Comparison of ENCODE assay signal across 1 cellular context in the genomic region with DNA sequence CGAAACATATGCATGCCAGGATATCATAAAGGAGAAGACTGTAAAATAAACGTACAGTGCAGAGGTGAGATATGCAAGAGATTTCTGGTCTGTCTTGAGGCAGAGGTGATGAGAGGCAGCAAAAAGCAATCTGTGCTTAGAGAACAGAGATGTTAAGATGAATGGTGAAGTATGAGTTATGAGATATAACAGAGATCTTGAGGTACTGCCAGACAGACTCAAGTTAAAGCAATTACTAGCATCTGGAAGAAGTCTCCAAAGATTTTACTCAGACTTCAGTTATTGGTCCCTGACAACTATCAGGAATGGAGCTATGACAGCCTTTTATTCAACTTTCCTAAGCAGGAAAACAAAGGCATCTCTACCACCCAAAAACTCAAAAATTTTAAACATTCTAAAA.
TF ChIP-seq lines count a peak whose summit lies in the region.

No MANE protein-coding gene starts in this region.

TF ChIP-seq in SK-N-SH, 30 proteins besides CTCF, POLR2A, EP300 and RAD21 (continued from another document):
- TF ChIP-seq TEAD4 (IDR thresholded peaks at IDR 0.05; ENCODE audit: borderline replicate concordance, insufficient read depth): peak; percentile 62; the same call in 1 of the 2 replicates
- no peak for TF ChIP-seq MXI1 (IDR thresholded peaks at IDR 0.05; ENCODE audit: low read depth, low read length)
- TF ChIP-seq TCF12 (IDR thresholded peaks at IDR 0.05): peak; percentile 94
- peak; percentile 49; the same call in 1 of the 2 replicates for TF ChIP-seq POLR2AphosphoS5 (IDR thresholded peaks at IDR 0.05; ENCODE audit: low read depth, low read length)
